ENCODE assay signal across 2 cellular contexts in the genomic region with DNA sequence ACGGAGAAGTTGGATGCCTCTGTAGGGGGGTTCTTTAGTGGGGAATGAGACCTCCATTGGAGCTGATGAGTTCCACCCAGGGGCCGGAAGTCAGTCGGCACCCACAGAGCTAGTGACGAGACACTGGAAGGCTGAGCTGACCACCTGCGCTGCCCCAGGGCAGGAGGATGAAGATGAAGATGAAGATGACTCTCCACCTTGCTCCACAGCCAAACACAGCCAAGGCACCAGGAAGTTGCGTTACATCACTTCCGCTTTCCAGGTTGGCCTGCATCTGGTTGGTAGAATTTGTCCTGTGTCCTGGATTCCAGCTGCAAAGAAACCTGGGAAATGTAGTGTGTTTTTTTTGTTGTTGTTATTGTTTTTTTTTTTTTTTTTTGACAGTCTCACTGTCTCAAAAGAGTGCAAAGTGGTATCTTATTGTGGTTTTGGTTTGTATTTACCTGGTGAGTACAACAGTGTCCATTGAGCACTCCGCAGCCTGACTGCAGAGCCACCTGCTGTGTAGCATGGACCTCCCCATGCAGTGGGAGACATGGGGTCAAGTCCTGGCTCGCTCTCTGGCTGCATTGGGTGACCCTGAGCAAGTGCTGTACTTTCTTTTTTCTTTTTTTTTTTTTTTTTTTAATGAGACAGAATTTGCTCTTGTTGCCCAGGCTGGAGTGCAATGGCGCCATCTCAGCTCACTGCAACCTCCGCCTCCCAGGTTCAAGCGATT.
TF ChIP-seq lines count a peak whose summit lies in the region.

No MANE protein-coding gene starts in this region.

TF ChIP-seq in GM12891, 5 proteins besides CTCF, POLR2A, EP300 and RAD21:
- TF ChIP-seq TAF1 (IDR thresholded peaks at IDR 0.05; ENCODE audit: low read depth, low read length) = no peak
- TF ChIP-seq SPI1 (IDR thresholded peaks at IDR 0.05; ENCODE audit: low read depth, low read length) = no peak
- TF ChIP-seq PAX5 (IDR thresholded peaks at IDR 0.05; ENCODE audit: insufficient read depth, low read length, severe bottlenecking) = no peak
- no peak for TF ChIP-seq POU2F2 (IDR thresholded peaks at IDR 0.05; ENCODE audit: low read depth, low read length)
- TF ChIP-seq POLR2AphosphoS5 (IDR thresholded peaks at IDR 0.05; ENCODE audit: low read depth, low read length) = no peak

TF ChIP-seq in WTC11, 78 proteins besides CTCF, POLR2A, EP300 and RAD21:
- no peak for TF ChIP-seq NR1H2 (CRISPR knock-in tag; IDR thresholded peaks at IDR 0.05)
- TF ChIP-seq, protein P1, sequence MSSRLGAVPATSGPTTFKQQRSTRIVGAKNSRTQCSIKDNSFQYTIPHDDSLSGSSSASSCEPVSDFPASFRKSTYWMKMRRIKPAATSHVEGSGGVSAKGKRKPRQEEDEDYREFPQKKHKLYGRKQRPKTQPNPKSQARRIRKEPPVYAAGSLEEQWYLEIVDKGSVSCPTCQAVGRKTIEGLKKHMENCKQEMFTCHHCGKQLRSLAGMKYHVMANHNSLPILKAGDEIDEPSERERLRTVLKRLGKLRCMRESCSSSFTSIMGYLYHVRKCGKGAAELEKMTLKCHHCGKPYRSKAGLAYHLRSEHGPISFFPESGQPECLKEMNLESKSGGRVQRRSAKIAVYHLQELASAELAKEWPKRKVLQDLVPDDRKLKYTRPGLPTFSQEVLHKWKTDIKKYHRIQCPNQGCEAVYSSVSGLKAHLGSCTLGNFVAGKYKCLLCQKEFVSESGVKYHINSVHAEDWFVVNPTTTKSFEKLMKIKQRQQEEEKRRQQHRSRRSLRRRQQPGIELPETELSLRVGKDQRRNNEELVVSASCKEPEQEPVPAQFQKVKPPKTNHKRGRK (CRISPR knock-in tag; IDR thresholded peaks at IDR 0.05; ENCODE audit: borderline replicate concordance) = 0 out of 2 replicates have a peak, but pooled peaks have one; percentile 21
